Comparison of ENCODE assay signal across 16 cellular contexts in the genomic region with DNA sequence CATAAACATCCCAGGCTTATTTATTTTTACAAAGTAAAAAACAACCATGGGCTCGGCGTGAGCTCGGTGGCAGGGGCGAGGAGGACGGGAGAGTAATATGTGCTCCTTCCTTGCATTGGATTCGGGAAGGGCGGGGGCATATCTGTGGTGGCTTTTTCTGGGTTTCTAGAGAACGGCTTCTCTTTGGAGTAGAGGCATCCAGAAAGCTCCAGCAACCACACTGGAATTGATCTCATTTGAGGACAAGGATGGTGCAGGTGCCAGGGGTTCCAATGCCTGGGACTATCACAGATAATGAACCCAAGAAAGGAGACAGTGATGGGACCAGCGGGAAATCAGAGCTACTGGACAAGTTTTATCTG. TPM values are rescaled to one million over a fixed set of nuclear protein-coding genes. Genes with fewer than 3 reads are reported as not detected.
DNase-seq lines count a peak whose midpoint lies in the region; ATAC-seq, FAIRE-seq and TF ChIP-seq lines count a peak whose summit lies in the region.
"Had no signal": no experiment of that assay in that cellular context is flagged by ENCODE, and none has a peak within 500 bp of the region (broad histone marks: within the 10 kb centered on the region; RNA-seq: fewer than 3 reads in every experiment).

No MANE protein-coding gene starts in this region.

- TF ChIP-seq CTCF in esophagus squamous epithelium (IDR thresholded peaks at IDR 0.05): no peak
- no peak for TF ChIP-seq CTCF in HepG2 (CRISPR knock-in tag; IDR thresholded peaks at IDR 0.05)
- no peak for TF ChIP-seq CTCF in spleen (IDR thresholded peaks at IDR 0.05 in 8 of 11, conservative IDR thresholded peaks at IDR 0.05 in 3 of 11)
- no peak for TF ChIP-seq CTCF in mucosa of descending colon (IDR thresholded peaks at IDR 0.05)
- TF ChIP-seq CTCF in testis (IDR thresholded peaks at IDR 0.05): no peak

- H3K79me2 ChIP-seq in HepG2 (ENCODE audit: insufficient read depth, low read length): no peaks in the 10 kb centered on the region

- WGBS in esophagus squamous epithelium, 2 donors: 77% methylated on average over 8 to 9 of the region's 9 CpGs
- WGBS in HepG2 (ENCODE audit: low lambda C conversion rate): 88% methylated on average over 9 of the region's 9 CpGs
- WGBS in spleen, 5 donors: 87 to 98% (median 91%) methylated on average over 9 of the region's 9 CpGs
- 72 to 85% methylated on average over 9 of the region's 9 CpGs for WGBS in testis, 2 donors

- H3K9me3 ChIP-seq in BLaER1 (peaks cover 12% of the 10 kb centered on the region), esophagus squamous epithelium (no peaks in the 10 kb centered on the region), HepG2 (ENCODE audit: low read length) (no peaks in the 10 kb centered on the region), spleen (no peaks in the 10 kb centered on the region), mucosa of descending colon (no peaks in the 10 kb centered on the region), testis (no peaks in the 10 kb centered on the region)
- H3K9me3 ChIP-seq: A549 had no signal

- CTCF ChIA-PET in HepG2 (lab: Yijun Ruan, JAX; ENCODE audit: low intra/inter-chr PET ratio, low total read pairs): no interaction called here

- no peak for ATAC-seq in HepG2
- no peak for ATAC-seq in GM21528 (IDR thresholded peaks at IDR 0.05; ENCODE audit: low FRiP score, unreplicated experiment)
- ATAC-seq in mucosa of descending colon: no peak
- ATAC-seq: A549, Panc1 had no signal

- TF ChIP-seq RAD21 in HepG2 (CRISPR knock-in tag; IDR thresholded peaks at IDR 0.05): no peak

- TF ChIP-seq POLR2A in esophagus squamous epithelium (IDR thresholded peaks at IDR 0.05) (no peak), HepG2 (IDR thresholded peaks at IDR 0.05; ENCODE audit: insufficient read depth in 1 of 2, low read depth in 2 of 2, low read length in 2 of 2) (no peak), spleen (IDR thresholded peaks at IDR 0.05) (no peak), testis (IDR thresholded peaks at IDR 0.05) (no peak)

- intact Hi-C loops in esophagus squamous epithelium (cut with DNase I): no loop called here
- intact Hi-C loops in HepG2 (cut with micrococcal nuclease; ENCODE audit: unreplicated experiment): no loop called here
- intact Hi-C loops in spleen (cut with DNase I; ENCODE audit: low total_unique reads): no loop called here
- intact Hi-C loops in mucosa of descending colon (cut with DNase I, micrococcal nuclease): no loop called here
- intact Hi-C loops in testis (cut with DNase I; ENCODE audit: low total_unique reads): no loop called here

- H4K20me1 ChIP-seq in BLaER1: no peaks in the 10 kb centered on the region
- H4K20me1 ChIP-seq in HepG2 (ENCODE audit: insufficient read depth, low read length): no peaks in the 10 kb centered on the region

- DNase-seq in esophagus squamous epithelium (lab: John Stamatoyannopoulos, UW) (no peak), HepG2 (ENCODE audit: low spot score) (no peak), spleen (peak; percentile 15), mucosa of descending colon (no peak), testis (no peak)
- DNase-seq in effector CD8-positive, alpha-beta T cell (lab: John Stamatoyannopoulos, UW): no peak
- DNase-seq: C1 segment of cervical spinal cord, DMS79 treated with DMSO at 0.1 percent for 48 hours, KG1, NCI-H1105 treated with DMSO at 0.1 percent for 48 hours, NCI-H1694 had no signal

- H2AFZ ChIP-seq in HepG2 (ENCODE audit: low read length): no peak overlapping the region

- no TSS peak for BruUV-seq in HepG2 (replicated peaks; lab: Mats Ljungman, UMichigan)

- H3K4me3 ChIP-seq in BLaER1: no peak overlapping the region
- no peak overlapping the region for H3K4me3 ChIP-seq in esophagus squamous epithelium
- no peak overlapping the region for H3K4me3 ChIP-seq in HepG2 (replicated peaks in 1 of 3; ENCODE audit: insufficient read depth in 1 of 3, low read depth in 2 of 3, low read length in 3 of 3)
- H3K4me3 ChIP-seq in spleen: no peak overlapping the region
- no peak overlapping the region for H3K4me3 ChIP-seq in mucosa of descending colon
- H3K4me3 ChIP-seq in testis: no peak overlapping the region
- H3K4me3 ChIP-seq: A549 had no signal

- no peaks in the 10 kb centered on the region for H3K36me3 ChIP-seq in BLaER1
- no peaks in the 10 kb centered on the region for H3K36me3 ChIP-seq in esophagus squamous epithelium
- H3K36me3 ChIP-seq in HepG2 (replicated peaks in 1 of 2; ENCODE audit: control insufficient read depth in 1 of 2, insufficient read depth in 2 of 2, low read length in 2 of 2): no peaks in the 10 kb centered on the region; a peak in 1 of 5 replicates
- no peaks in the 10 kb centered on the region for H3K36me3 ChIP-seq in spleen
- no peaks in the 10 kb centered on the region for H3K36me3 ChIP-seq in mucosa of descending colon (ENCODE audit: low read depth)
- no peaks in the 10 kb centered on the region for H3K36me3 ChIP-seq in testis (ENCODE audit: low read depth, missing control alignments)

- in situ Hi-C loops in HepG2 (cut with HindIII; ENCODE audit: extremely low pct_ligation_motif_present, low pct_unique_long_range_greater_than_20kb): no loop called here

- H3K4me1 ChIP-seq in BLaER1 (peaks cover 45% of the 10 kb centered on the region), esophagus squamous epithelium (peaks cover 0 to 17% (median 0%) of the 10 kb centered on the region in 3 donors), HepG2 (ENCODE audit: insufficient read depth, low read length) (peaks cover 54% of the 10 kb centered on the region), spleen (no peaks in the 10 kb centered on the region), mucosa of descending colon (ENCODE audit: low read depth) (no peaks in the 10 kb centered on the region), testis (no peaks in the 10 kb centered on the region)
- H3K4me1 ChIP-seq: A549 had no signal

- no peak for FAIRE-seq in HepG2 (lab: Jason Lieb, UNC)
- FAIRE-seq: A549, H54 had no signal

- POLR2A ChIA-PET in HepG2 (lab: Yijun Ruan, JAX): interaction anchor here (1.0 to 2.6 kb wide), 7 partner anchors 11 to 102 kb away, joined by 3 to 45 read pairs (median 4); a partner anchor contains a TSS

- H3K27me3 ChIP-seq in BLaER1 (no peaks in the 10 kb centered on the region), esophagus squamous epithelium (no peaks in the 10 kb centered on the region), HepG2 (ENCODE audit: control insufficient read depth in 1 of 2, insufficient read depth in 2 of 2, low read length in 2 of 2) (no peaks in the 10 kb centered on the region), spleen (replicated peaks in 1 of 7) (peaks cover 0 to 3% (median 0%) of the 10 kb centered on the region in 7 donors), testis (no peaks in the 10 kb centered on the region)

- H3K9ac ChIP-seq in BLaER1 (no peak overlapping the region), HepG2 (ENCODE audit: insufficient read depth, low read depth, low read length) (peak overlapping the region; percentile 4; the same call in 1 of the 2 replicates)

- H3K27ac ChIP-seq in BLaER1 (no peak overlapping the region), esophagus squamous epithelium (peak overlapping the region in 3 of 4 donors; percentile 57 to 74 (median 72)), HepG2 (ENCODE audit: extremely low read length, insufficient read depth, low read length) (peak overlapping the region; percentile 79), spleen (no peak overlapping the region), testis (peak overlapping the region in 1 of 2 donors; percentile 65)
- H3K27ac ChIP-seq: A549 had no signal

- H3K4me2 ChIP-seq in BLaER1: peak overlapping the region; percentile 42; the same call in 1 of the 2 replicates
- H3K4me2 ChIP-seq in HepG2 (ENCODE audit: low read depth, low read length): peak overlapping the region; percentile 68; the same call in 1 of the 2 replicates
- H3K4me2 ChIP-seq: A549 had no signal

- TF ChIP-seq EP300 in HepG2 (IDR thresholded peaks at IDR 0.05; ENCODE audit: low read depth in 2 of 2, low read length in 2 of 2) (no peak), HepG2 (CRISPR knock-in tag; IDR thresholded peaks at IDR 0.05; ENCODE audit: borderline replicate concordance) (no peak)

TF ChIP-seq in HepG2, 621 proteins besides CTCF, POLR2A, EP300 and RAD21 (continues in another document):
- no peak for TF ChIP-seq JUN (CRISPR knock-in tag; IDR thresholded peaks at IDR 0.05)
- TF ChIP-seq ASH2L (IDR thresholded peaks at IDR 0.05; ENCODE audit: insufficient read length, low read depth, low read length): peak; percentile 26
- 0 out of 2 replicates have a peak, but pooled peaks have one; percentile 2 for TF ChIP-seq ARNTL (CRISPR knock-in tag; IDR thresholded peaks at IDR 0.05)

RNA-seq across cellular contexts. Expression of a gene that starts 18.9 kb away (rescaled TPM):
- total RNA-seq in esophagus squamous epithelium: 10 to 100 TPM in 2 of 4 donors, 1 to 10 TPM in 2; 2.2 to 28.2 (median 8.8) TPM
- 0.34 and 0.46 TPM in 2 replicates for total RNA-seq in HepG2 (2016; rRNA removed; fragmentation: Illumina TruSeq; extraction: Trizol)
- 0.26 and 0.30 TPM in 2 replicates for total RNA-seq in HepG2 (2016; cell fraction: cytosol; rRNA removed; fragmentation: Illumina TruSeq; extraction: Trizol; ENCODE audit: low read depth)
- 0.27 and 0.35 TPM in 2 replicates for total RNA-seq in HepG2 (2016; cell fraction: insoluble cytoplasmic fraction; rRNA removed; fragmentation: Illumina TruSeq; extraction: Trizol)
- total RNA-seq in HepG2 (2016; cell fraction: membrane; rRNA removed; fragmentation: Illumina TruSeq; extraction: Trizol): 0.28 and 0.38 TPM in 2 replicates
- 0.47 and 0.62 TPM in 2 replicates for total RNA-seq in HepG2 (2016; cell fraction: nucleus; rRNA removed; fragmentation: Illumina TruSeq; extraction: Trizol)
- 12.4 and 25.0 TPM in 2 replicates for polyA plus RNA-seq in HepG2 (2011; rRNA removed)
- polyA plus RNA-seq in HepG2 (2011; cell fraction: cytosol; rRNA removed): 6.9 and 10.2 TPM in 2 replicates
- 71.2 and 100 TPM in 2 replicates for polyA plus RNA-seq in HepG2 (2011; cell fraction: nucleus; rRNA removed)
- polyA plus RNA-seq in HepG2 (2012): 32.9 and 44.4 TPM in 2 replicates
- 0.14 TPM in 1 of 2 replicates, not detected in the other for polyA plus RNA-seq in HepG2 (2016; cell fraction: cytosol; fragmentation: Illumina TruSeq; extraction: Trizol; ENCODE audit: low read depth)
- polyA plus RNA-seq in HepG2 (2016; cell fraction: insoluble cytoplasmic fraction; fragmentation: Illumina TruSeq; extraction: Trizol; ENCODE audit: low read depth): 0.26 and 0.38 TPM in 2 replicates
- 0.05 TPM in 1 of 2 replicates, not detected in the other for polyA plus RNA-seq in HepG2 (2016; cell fraction: membrane; fragmentation: Illumina TruSeq; extraction: Trizol; ENCODE audit: low read depth)
- 0.79 and 1.0 TPM in 2 replicates for polyA plus RNA-seq in HepG2 (2016; cell fraction: nucleus; fragmentation: Illumina TruSeq; extraction: Trizol; ENCODE audit: insufficient read depth, low read depth)
- 2.3 and 27.8 TPM in 2 replicates for polyA minus RNA-seq in HepG2 (2011; rRNA and poly(A)+ RNA removed; ENCODE audit: low replicate concordance)
- polyA minus RNA-seq in HepG2 (2011; cell fraction: cytosol; rRNA and poly(A)+ RNA removed): 3.3 and 10.6 TPM in 2 replicates
- polyA minus RNA-seq in HepG2 (2011; cell fraction: nucleus; rRNA and poly(A)+ RNA removed): 26.3 and 39.8 TPM in 2 replicates
- total RNA-seq in spleen: 1 to 10 TPM; 3.4 to 9.7 (median 6.9) TPM
- polyA plus RNA-seq in spleen: 1 to 10 TPM in 2 of 3 donors, under 1 TPM in 1; 0.89 to 1.5 (median 1.4) TPM
- 10 to 100 TPM in 2 of 3 donors, 1 to 10 TPM in 1; 2.6 to 18.4 (median 12.9) TPM for total RNA-seq in mucosa of descending colon
- 10 to 100 TPM; 42.8 to 43.2 TPM for total RNA-seq in testis
- polyA plus RNA-seq in testis (ENCODE audit: insufficient read depth, low read depth, low replicate concordance): 27.2 TPM

Comparison
In these comparisons a context has a peak if more than half of its experiments do, and no peak if none do; other contexts are left out.
1. H3K27ac ChIP-seq: peak in esophagus squamous epithelium (3 of 4) and HepG2 (single experiment); none in BLaER1 (single experiment) and spleen (0 of 8).